In the genomic region with DNA sequence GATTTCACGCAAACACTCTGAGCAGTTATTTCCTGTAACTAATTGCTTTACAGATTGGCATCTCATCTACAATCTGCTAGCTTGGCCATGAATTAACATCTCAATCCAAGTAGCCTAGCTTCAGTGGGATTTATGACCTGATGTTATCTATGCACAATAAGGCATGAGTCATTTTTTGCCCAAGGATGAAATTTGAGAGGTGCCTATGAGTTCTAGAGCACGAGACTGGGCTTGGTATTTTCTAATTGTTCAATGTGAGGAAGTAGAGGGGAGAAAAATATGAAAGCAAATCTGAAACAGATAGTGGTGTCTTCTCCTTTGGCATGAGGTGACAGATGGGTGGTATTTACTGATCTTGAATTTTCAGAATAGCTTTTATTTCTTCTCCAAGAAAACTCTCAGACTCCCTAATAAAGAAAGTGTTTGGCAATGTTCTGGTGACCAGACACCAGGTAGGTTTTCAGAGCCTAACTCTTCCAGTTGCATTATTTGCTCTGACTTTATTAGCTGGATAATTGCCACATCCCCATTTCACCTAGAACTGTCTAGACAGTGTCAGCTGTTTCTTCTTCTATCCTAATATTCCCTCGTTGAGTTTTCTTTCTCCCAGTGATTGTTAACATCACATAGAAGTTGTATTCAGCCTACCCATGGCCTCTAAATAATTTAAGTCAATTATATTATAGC, we compare ENCODE assay signal across 14 cellular contexts.
DNase-seq lines count a peak whose midpoint lies in the region; ATAC-seq and TF ChIP-seq lines count a peak whose summit lies in the region.
"Had no signal": no experiment of that assay in that cellular context is flagged by ENCODE, and none has a peak within 500 bp of the region (broad histone marks: within the 10 kb centered on the region; RNA-seq: fewer than 3 reads in every experiment).

No MANE protein-coding gene starts in this region.

- ATAC-seq in GM18502 (IDR thresholded peaks at IDR 0.05; ENCODE audit: poor library complexity, unreplicated experiment) (no peak), GM21515 (IDR thresholded peaks at IDR 0.05; ENCODE audit: unreplicated experiment) (no peak)
- ATAC-seq: stimulated activated naive CD8-positive, alpha-beta T cell treated with anti-CD3 and anti-CD28 coated beads, Interleukin-15, amount 100 ng/mL, for 72 hours had no signal

- H3K36me3 ChIP-seq in A673 (ENCODE audit: insufficient read depth, low read length, poor library complexity, severe bottlenecking) = no peaks in the 10 kb centered on the region

- peaks cover 36% of the 10 kb centered on the region for H3K4me1 ChIP-seq in A673 (ENCODE audit: insufficient read depth, low read length, poor library complexity, severe bottlenecking)
- H3K4me1 ChIP-seq: left ventricle myocardium inferior had no signal

- BruUV-seq in A673 (replicated peaks; lab: Mats Ljungman, UMichigan) = no TSS peak

- no peak for TF ChIP-seq POLR2A in erythroblast (IDR thresholded peaks at IDR 0.05; ENCODE audit: low read length)

- H3K27ac ChIP-seq in A673 (ENCODE audit: low read depth, low read length, poor library complexity, severe bottlenecking) = no peak overlapping the region
- H3K27ac ChIP-seq in epithelial cell of prostate = peak overlapping the region; percentile 2
- H3K27ac ChIP-seq: BLaER1, left ventricle myocardium inferior, skin epidermis had no signal

- H3K9me3 ChIP-seq in A673 (ENCODE audit: low read depth, low read length, poor library complexity, severe bottlenecking) = no peaks in the 10 kb centered on the region
- H3K9me3 ChIP-seq: left ventricle myocardium inferior had no signal

- intact Hi-C loops in A673 (cut with micrococcal nuclease; ENCODE audit: unreplicated experiment) = no loop called here

- peak; percentile 93 for DNase-seq in A673 (ENCODE audit: low spot score)
- peak; percentile 51 for DNase-seq in HS-5 (ENCODE audit: low read depth)
- DNase-seq in OCI-M1 (lab: John Stamatoyannopoulos, UW) = peak; percentile 22
- DNase-seq in epithelial cell of prostate (ENCODE audit: low read depth, low spot score) = peak; percentile 34
- no peak for DNase-seq in erythroblast (lab: John Stamatoyannopoulos, UW)
- DNase-seq in NCI-H1092 (lab: John Stamatoyannopoulos, UW) = no peak
- DNase-seq: activated CD8-positive, alpha-beta memory T cell treated with anti-CD3 and anti-CD28 coated beads for 24 hours; left ventricle myocardium inferior; NCI-H187; stimulated activated naive CD8-positive, alpha-beta T cell treated with anti-CD3 and anti-CD28 coated beads, Interleukin-15, amount 100 ng/mL, for 72 hours had no signal

- TF ChIP-seq CTCF in A673 (conservative IDR thresholded peaks at IDR 0.05; ENCODE audit: low read depth, low read length) = no peak

- POLR2A ChIA-PET in A673 (lab: Charles Lee; ENCODE audit: low non-redundant PET) = interaction anchor here (0.9 kb wide), 1 partner anchor 15 kb away, joined by 5 read pairs; no protein-coding TSS in a partner anchor

- H3K4me3 ChIP-seq in A673 (ENCODE audit: low read depth, low read length, poor library complexity, severe bottlenecking) = no peak overlapping the region
- H3K4me3 ChIP-seq: BLaER1, left ventricle myocardium inferior, skin epidermis had no signal

- CTCF ChIA-PET in A673 (lab: Charles Lee) = no interaction called here

- no peaks in the 10 kb centered on the region for H3K27me3 ChIP-seq in A673 (replicated peaks; ENCODE audit: insufficient read depth, low read depth, low read length, poor library complexity)
- H3K27me3 ChIP-seq: BLaER1 had no signal

Comparison
In these comparisons a context has a peak if more than half of its experiments do, and no peak if none do; other contexts are left out.
1. DNase-seq: peak in A673 (single experiment), HS-5 (single experiment), OCI-M1 (single experiment) and epithelial cell of prostate (single experiment); none in erythroblast (0 of 2) and NCI-H1092 (single experiment).